ENCODE assay signal across 8 cellular contexts in genomic region chr16:5098221-5099159, GRCh38. TPM values are rescaled to one million over a fixed set of nuclear protein-coding genes. Genes with fewer than 3 reads are reported as not detected.
DNase-seq lines count a peak whose midpoint lies in the region; ATAC-seq, FAIRE-seq and TF ChIP-seq lines count a peak whose summit lies in the region.
"Not testable (repeated sequence)": the region's sequence is repeated elsewhere in the genome, so short reads cannot be mapped to it uniquely, and the experiment has no call there.

No MANE protein-coding gene starts in this region.

- H3K9me3 ChIP-seq in OCI-LY3 (ENCODE audit: insufficient read depth, low read length); ectodermal cell (ENCODE audit: control insufficient read depth, low read length); small intestine (ENCODE audit: control insufficient read depth, low read depth); uterus: not testable (repeated sequence)

- ATAC-seq in GM18868 (IDR thresholded peaks at IDR 0.05; ENCODE audit: unreplicated experiment) (peak; percentile 73), HG03460 (IDR thresholded peaks at IDR 0.05; ENCODE audit: unreplicated experiment) (peak; percentile 75)

- H3K27ac ChIP-seq in OCI-LY3 (ENCODE audit: low read length) (peak overlapping the region; percentile 55; the same call in 1 of the 2 replicates), small intestine (ENCODE audit: low read depth in 1 of 2, low read length in 1 of 2) (peak overlapping the region; percentile 74 to 83), uterus (peak overlapping the region; percentile 84 to 94)
- not testable (repeated sequence) for H3K27ac ChIP-seq in ectodermal cell (ENCODE audit: insufficient read depth, low read depth, low read length, poor library complexity, severe bottlenecking)

- H3K9ac ChIP-seq in OCI-LY3 (ENCODE audit: low read length): peak overlapping the region; percentile 50

- peak overlapping the region; percentile 77 for H3K4me2 ChIP-seq in OCI-LY3 (ENCODE audit: low read length)

- H3K4me3 ChIP-seq in OCI-LY3 (ENCODE audit: low read length): peak overlapping the region; percentile 94
- peak overlapping the region; percentile 37 for H3K4me3 ChIP-seq in ectodermal cell (ENCODE audit: insufficient read depth, low read depth, low read length)
- peak overlapping the region; percentile 61 to 71 for H3K4me3 ChIP-seq in small intestine (ENCODE audit: low read depth in 1 of 2, low read length in 2 of 2)
- H3K4me3 ChIP-seq in uterus: peak overlapping the region; percentile 85 to 86

- DNase-seq in activated T-cell treated with anti-CD3 and anti-CD28 coated beads for 1 hour (ENCODE audit: low read depth): peak; percentile 95
- peak; percentile 62 for DNase-seq in kidney tubule cell (ENCODE audit: low spot score)
- peak; percentile 78 for DNase-seq in small intestine
- DNase-seq in uterus: peak; percentile 78 to 87

- not testable (repeated sequence) for H4K20me1 ChIP-seq in OCI-LY3 (ENCODE audit: insufficient read depth, low read length)

- not testable (repeated sequence) for TF ChIP-seq CTCF in OCI-LY3 (IDR thresholded peaks at IDR 0.05; ENCODE audit: low read depth, low read length); uterus (IDR thresholded peaks at IDR 0.05)

- TF ChIP-seq POLR2A in uterus (IDR thresholded peaks at IDR 0.05): peak in 1 of 2 donors; percentile 45

- intact Hi-C loops in uterus (cut with DNase I; ENCODE audit: low total_unique reads): not testable (repeated sequence)

- not testable (repeated sequence) for H3K27me3 ChIP-seq in OCI-LY3 (ENCODE audit: low read depth, low read length); ectodermal cell (ENCODE audit: control insufficient read depth, insufficient read depth, low read length, poor library complexity, severe bottlenecking); small intestine (ENCODE audit: control insufficient read depth in 2 of 2, insufficient read depth in 2 of 2, low read length in 2 of 2); uterus

- FAIRE-seq in small intestine (lab: Jason Lieb, UNC): not testable (repeated sequence)

- not testable (repeated sequence) for H3K36me3 ChIP-seq in OCI-LY3 (replicated peaks; ENCODE audit: low read depth, low read length); ectodermal cell (ENCODE audit: control insufficient read depth, insufficient read depth, low read length); small intestine (ENCODE audit: control insufficient read depth in 2 of 2, insufficient read depth in 2 of 2, low read length in 2 of 2); uterus

- 1% methylated on average over 42 to 53 of the region's 67 CpGs for WGBS in ectodermal cell, 2 experiments
- 1 to 2% (median 2%) methylated on average over 36 to 62 of the region's 67 CpGs for WGBS in small intestine, 3 donors

- peak overlapping the region; percentile 74 for H2AFZ ChIP-seq in OCI-LY3 (ENCODE audit: low read depth, low read length)

- H3K4me1 ChIP-seq in OCI-LY3 (ENCODE audit: low read length); ectodermal cell (ENCODE audit: control insufficient read depth, insufficient read depth, low read length); small intestine (ENCODE audit: control insufficient read depth in 2 of 2, insufficient read depth in 1 of 2, low read depth in 1 of 2, low read length in 1 of 2); uterus: not testable (repeated sequence)

- H3K79me2 ChIP-seq in OCI-LY3 (ENCODE audit: low read length): not testable (repeated sequence)

RNA-seq across cellular contexts. Expression of gene EEF2KMT, which starts 0.9 kb away (rescaled TPM):
- polyA plus RNA-seq in ectodermal cell (2013, experiment 1 of 4): 16.2 TPM
- 15.2 TPM for polyA plus RNA-seq in ectodermal cell (2013, experiment 2 of 4)
- 12.0 TPM for polyA plus RNA-seq in ectodermal cell (2013, experiment 3 of 4)
- polyA plus RNA-seq in ectodermal cell (2013, experiment 4 of 4): 11.1 TPM
- 1 to 10 TPM; 4.5 to 9.7 (median 4.9) TPM for polyA plus RNA-seq in small intestine
- total RNA-seq in uterus: 10 to 100 TPM in 1 of 4 donors, 1 to 10 TPM in 3; 1.0 to 13.2 (median 8.5) TPM

RNA-seq across cellular contexts. Expression of gene ALG1, which starts 26.8 kb away (rescaled TPM):
- polyA plus RNA-seq in ectodermal cell (2013, experiment 1 of 4): 20.8 TPM
- polyA plus RNA-seq in ectodermal cell (2013, experiment 2 of 4): 29.1 TPM
- polyA plus RNA-seq in ectodermal cell (2013, experiment 3 of 4): 16.2 TPM
- 17.7 TPM for polyA plus RNA-seq in ectodermal cell (2013, experiment 4 of 4)
- polyA plus RNA-seq in small intestine: 10 to 100 TPM in 1 of 3 donors, 1 to 10 TPM in 2; 4.6 to 35.4 (median 5.6) TPM
- 10 to 100 TPM in 2 of 4 donors, 1 to 10 TPM in 2; 4.7 to 21.3 (median 10.9) TPM for total RNA-seq in uterus

RNA-seq across cellular contexts. Expression of gene C16orf89, which starts 32.7 kb away (rescaled TPM):
- 3.3 TPM for polyA plus RNA-seq in ectodermal cell (2013, experiment 1 of 4)
- 1.7 TPM for polyA plus RNA-seq in ectodermal cell (2013, experiment 2 of 4)
- polyA plus RNA-seq in ectodermal cell (2013, experiment 3 of 4): 2.8 TPM
- polyA plus RNA-seq in ectodermal cell (2013, experiment 4 of 4): 1.5 TPM
- 1 to 10 TPM in 2 of 3 donors, not detected in 1; 1.1 to 2.5 TPM for polyA plus RNA-seq in small intestine
- total RNA-seq in uterus: 10 to 100 TPM in 1 of 4 donors, 1 to 10 TPM in 1, under 1 TPM in 1, not detected in 1; 0.76 to 13.1 (median 1.1) TPM

Comparison
In these comparisons a context has a peak if more than half of its experiments do, and no peak if none do; other contexts are left out.
1. H3K4me3 ChIP-seq: peak in every context shown above with its lines; median percentile 94 in OCI-LY3; 86 in uterus; 66 in small intestine; 37 in ectodermal cell.